29 cellular contexts compared by ENCODE assay signal in genomic region chr3:157398598-157398997, GRCh38. TPM values are rescaled to one million over a fixed set of nuclear protein-coding genes. Genes with fewer than 3 reads are reported as not detected.
"Had no signal": no experiment of that assay in that cellular context is flagged by ENCODE, and none has a peak within 500 bp of the region (broad histone marks: within the 10 kb centered on the region; RNA-seq: fewer than 3 reads in every experiment).

No MANE protein-coding gene starts in this region.

- H3K4me3 ChIP-seq: adrenal gland, body of pancreas, esophagus squamous epithelium, gastroesophageal sphincter had no signal

- H3K9me3 ChIP-seq: adrenal gland, body of pancreas, esophagus squamous epithelium, gastroesophageal sphincter had no signal

- FAIRE-seq: colon had no signal

- H3K27me3 ChIP-seq: adrenal gland, body of pancreas, esophagus squamous epithelium, gastroesophageal sphincter had no signal

- DNase-seq: activated B cell treated with CpG ODN at 0.5 μM for 24 hours; activated CD4-positive, alpha-beta memory T cell treated with anti-CD3 and anti-CD28 coated beads, Interleukin-2, amount 10 ng/mL, durations not matched to agents 7 days and 5 days; activated CD4-positive, alpha-beta T cell treated with anti-CD3 and anti-CD28 coated beads for 48 hours; activated CD4-positive, alpha-beta T cell treated with anti-CD3 and anti-CD28 coated beads, Interleukin-2, amount 50 U/mL, for 1 hour; activated CD8-positive, alpha-beta memory T cell treated with anti-CD3 and anti-CD28 coated beads, Interleukin-2, amount 50 U/mL, for 48 hours; activated naive CD4-positive, alpha-beta T cell treated with anti-CD3 and anti-CD28 coated beads for 36 hours; activated naive CD8-positive, alpha-beta T cell treated with anti-CD3 and anti-CD28 coated beads for 36 hours; activated naive CD8-positive, alpha-beta T cell treated with anti-CD3 and anti-CD28 coated beads, Interleukin-2, amount 50 U/mL, for 24 hours; activated T-cell treated with anti-CD3 and anti-CD28 coated beads for 4 hours; activated T-cell treated with anti-CD3 and anti-CD28 coated beads, Interleukin-2, amount 50 U/mL, for 24 hours; activated T-cell treated with anti-CD3 and anti-CD28 coated beads, Interleukin-2, amount 50 U/mL, for 72 hours; adrenal gland; amygdala; aorta; body of pancreas; caudate nucleus; cortex of kidney; dermis blood vessel endothelial cell; effector CD4-positive, alpha-beta T cell; effector memory CD8-positive, alpha-beta T cell; esophagus squamous epithelium; foreskin melanocyte; T-helper 1 cell; T-helper 17 cell; T1000; WERI-Rb-1 had no signal

- H3K27ac ChIP-seq: adrenal gland, body of pancreas, esophagus squamous epithelium, gastroesophageal sphincter, WERI-Rb-1 had no signal

- ATAC-seq: activated CD4-positive, CD25-positive, alpha-beta regulatory T cell treated with anti-CD3 and anti-CD28 coated beads, Interleukin-2, amount 50 U/mL, for 24 hours; activated naive CD8-positive, alpha-beta T cell treated with anti-CD3 and anti-CD28 coated beads, Interleukin-2, amount 50 U/mL, for 24 hours; activated T-cell treated with anti-CD3 and anti-CD28 coated beads, Interleukin-2, amount 50 U/mL, for 72 hours; body of pancreas; effector memory CD8-positive, alpha-beta T cell; gastroesophageal sphincter; T-helper 17 cell had no signal

- H3K36me3 ChIP-seq: adrenal gland, esophagus squamous epithelium, gastroesophageal sphincter, WERI-Rb-1 had no signal

- H3K4me1 ChIP-seq: adrenal gland, body of pancreas, esophagus squamous epithelium, gastroesophageal sphincter had no signal

RNA-seq across cellular contexts. Expression of gene PTX3, which starts 38.1 kb away (rescaled TPM):
- total RNA-seq: activated B cell treated with CpG ODN at 0.5 μM for 24 hours; activated CD4-positive, alpha-beta memory T cell treated with anti-CD3 and anti-CD28 coated beads, Interleukin-2, amount 10 ng/mL, durations not matched to agents 7 days and 5 days; activated naive CD4-positive, alpha-beta T cell treated with anti-CD3 and anti-CD28 coated beads for 36 hours had no signal
